In the genomic region with DNA sequence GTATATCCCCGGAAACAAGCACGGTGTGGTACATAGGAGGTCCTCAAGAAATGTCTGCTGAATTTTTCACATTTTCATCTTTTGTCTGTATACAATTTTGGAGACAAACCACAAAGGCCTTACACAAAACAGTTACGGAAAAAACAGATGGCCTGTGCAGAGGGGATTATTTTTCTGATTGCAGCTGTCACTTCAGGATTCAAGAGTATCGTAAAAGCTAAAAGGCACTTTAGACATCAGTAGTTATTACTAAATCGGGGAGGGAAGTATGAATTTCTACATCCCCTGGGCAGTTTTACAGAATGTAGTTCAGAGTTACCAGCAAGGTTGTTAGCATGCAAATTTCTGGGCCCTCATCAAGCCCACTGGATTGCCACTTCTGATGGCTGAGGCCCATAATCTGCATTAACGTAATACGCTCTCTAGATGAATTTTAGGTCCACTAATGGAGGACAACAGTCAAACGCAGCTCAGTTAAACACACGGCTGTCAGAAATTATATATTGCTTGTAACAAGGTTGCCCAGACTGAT, we compare ENCODE assay signal across 8 cellular contexts. TPM values are rescaled to one million over a fixed set of nuclear protein-coding genes. Genes with fewer than 3 reads are reported as not detected.
DNase-seq lines count a peak whose midpoint lies in the region; ATAC-seq, FAIRE-seq and TF ChIP-seq lines count a peak whose summit lies in the region.

No MANE protein-coding gene starts in this region.

- DNase-seq in DMS 273 (lab: John Stamatoyannopoulos, UW; ENCODE audit: unreplicated experiment) (peak; percentile 71), MG63 (no peak), caudate nucleus (lab: John Stamatoyannopoulos, UW) (no peak), neuronal stem cell (ENCODE audit: low spot score) (no peak), SHP77 (lab: John Stamatoyannopoulos, UW) (no peak), small intestine (no peak), GM13976 (ENCODE audit: low spot score) (no peak)

- no CpG with 5 or more reads among the region's 9 CpGs for WGBS in neuronal stem cell (ENCODE audit: extremely low coverage in 2 of 2, insufficient read length in 2 of 2, insufficient replicate concordance in 1 of 2), 2 donors
- 69 to 74% (median 70%) methylated on average over 9 of the region's 9 CpGs for WGBS in small intestine, 3 donors

- H2BK15ac ChIP-seq in neuronal stem cell (ENCODE audit: low read length), result no peak overlapping the region

- H4K91ac ChIP-seq in neuronal stem cell (ENCODE audit: low read depth, low read length, poor library complexity), result no peak overlapping the region

- no peak overlapping the region for H3K4ac ChIP-seq in neuronal stem cell (ENCODE audit: low read length)

- H3K9me3 ChIP-seq in MG63, result no peaks in the 10 kb centered on the region
- H3K9me3 ChIP-seq in neuronal stem cell (replicated peaks in 1 of 2; ENCODE audit: control insufficient read depth in 2 of 2, insufficient read depth in 1 of 2, low read depth in 1 of 2, low read length in 2 of 2), result no peaks in the 10 kb centered on the region
- H3K9me3 ChIP-seq in small intestine (ENCODE audit: control insufficient read depth, low read depth), result no peaks in the 10 kb centered on the region

- H4K8ac ChIP-seq in neuronal stem cell (ENCODE audit: low read depth, low read length), result no peak overlapping the region

- H3K4me1 ChIP-seq in neuronal stem cell (ENCODE audit: control insufficient read depth in 2 of 2, insufficient read depth in 1 of 2, low read depth in 1 of 2, low read length in 2 of 2) (peaks cover 0 to 3% of the 10 kb centered on the region in 2 donors), small intestine (ENCODE audit: control insufficient read depth in 2 of 2, insufficient read depth in 1 of 2, low read depth in 1 of 2, low read length in 1 of 2) (peaks cover 0 to 7% of the 10 kb centered on the region in 2 donors)

- in situ Hi-C loops in GM13976 (cut with MboI; ENCODE audit: low sequenced_read_pairs, unreplicated experiment), result no loop called here

- no peak for ATAC-seq in HG03520 (IDR thresholded peaks at IDR 0.05; ENCODE audit: unreplicated experiment)

- FAIRE-seq in small intestine (lab: Jason Lieb, UNC), result no peak

- H2AK5ac ChIP-seq in neuronal stem cell (ENCODE audit: low read depth, low read length), result no peak overlapping the region

- H3K27me3 ChIP-seq in MG63 (no peaks in the 10 kb centered on the region), neuronal stem cell (ENCODE audit: control insufficient read depth in 3 of 3, insufficient read depth in 3 of 3, low read depth in 1 of 3, low read length in 3 of 3) (no peaks in the 10 kb centered on the region), small intestine (ENCODE audit: control insufficient read depth in 2 of 2, insufficient read depth in 2 of 2, low read length in 2 of 2) (no peaks in the 10 kb centered on the region)

- H3K18ac ChIP-seq in neuronal stem cell (ENCODE audit: low read length), result no peak overlapping the region

- H3K23ac ChIP-seq in neuronal stem cell (ENCODE audit: low read depth, low read length, poor library complexity), result no peak overlapping the region

- H3K4me3 ChIP-seq in MG63 (peak overlapping the region; percentile 73), neuronal stem cell (ENCODE audit: low read length in 2 of 2) (no peak overlapping the region), small intestine (ENCODE audit: low read depth in 1 of 2, low read length in 2 of 2) (no peak overlapping the region)

- H2BK12ac ChIP-seq in neuronal stem cell (ENCODE audit: low read length), result no peak overlapping the region

- H3K27ac ChIP-seq in caudate nucleus (ENCODE audit: low read depth, low read length), result peak overlapping the region; percentile 79
- no peak overlapping the region for H3K27ac ChIP-seq in neuronal stem cell (replicated peaks; ENCODE audit: low read length)
- peak overlapping the region in 1 of 2 donors; percentile 42 for H3K27ac ChIP-seq in small intestine (ENCODE audit: low read depth in 1 of 2, low read length in 1 of 2)

- H3K4me2 ChIP-seq in neuronal stem cell (ENCODE audit: insufficient read depth, low read length, poor library complexity, severe bottlenecking), result no peak overlapping the region

- H3K79me1 ChIP-seq in neuronal stem cell (ENCODE audit: low read depth, low read length), result no peaks in the 10 kb centered on the region

- no peak overlapping the region for H2BK5ac ChIP-seq in neuronal stem cell (ENCODE audit: low read length)

- H2BK120ac ChIP-seq in neuronal stem cell (ENCODE audit: low read depth, low read length), result no peak overlapping the region

- peaks cover 22% of the 10 kb centered on the region for H3K36me3 ChIP-seq in MG63
- peaks cover 2 to 10% of the 10 kb centered on the region in 2 donors for H3K36me3 ChIP-seq in neuronal stem cell (replicated peaks in 1 of 2; ENCODE audit: control insufficient read depth in 2 of 2, insufficient read depth in 2 of 2, low read length in 2 of 2)
- H3K36me3 ChIP-seq in small intestine (ENCODE audit: control insufficient read depth in 2 of 2, insufficient read depth in 2 of 2, low read length in 2 of 2), result peaks cover 0 to 3% of the 10 kb centered on the region in 2 donors

- peak overlapping the region; percentile 98 for H2AFZ ChIP-seq in neuronal stem cell (ENCODE audit: low read length)

- no peak overlapping the region for H3K14ac ChIP-seq in neuronal stem cell (ENCODE audit: low read length)

- no peak for TF ChIP-seq CTCF in GM13976 (IDR thresholded peaks at IDR 0.05; ENCODE audit: borderline replicate concordance, control extremely low read depth, extremely low read depth, insufficient read depth, missing control alignments)

- H3K9ac ChIP-seq in neuronal stem cell (ENCODE audit: low read depth, low read length, poor library complexity), result no peak overlapping the region

RNA-seq across cellular contexts. Expression of gene RIOX2, which starts 1.2 kb away (rescaled TPM):
- total RNA-seq in MG63 (2014; rRNA removed; shearing (Covaris generic); ENCODE audit: low replicate concordance), result 72.3 and 76.2 TPM in 2 replicates
- polyA plus RNA-seq in neuronal stem cell (2013, experiment 1 of 2), result 9.0 TPM
- 8.5 TPM for polyA plus RNA-seq in neuronal stem cell (2013, experiment 2 of 2)
- polyA plus RNA-seq in small intestine, result 10 to 100 TPM in 1 of 3 donors, 1 to 10 TPM in 2; 5.6 to 15.2 (median 5.9) TPM
